In genomic region chr5:111514087-111514486, GRCh38 we compare ENCODE assay signal across 19 cellular contexts. TPM values are rescaled to one million over a fixed set of nuclear protein-coding genes. Genes with fewer than 3 reads are reported as not detected.
A peak's percentile ranks its signal among the peaks of the same experiment; 100 is the strongest.
DNase-seq lines count a peak whose midpoint lies in the region; ATAC-seq, FAIRE-seq and TF ChIP-seq lines count a peak whose summit lies in the region.
"Had no signal": no experiment of that assay in that cellular context is flagged by ENCODE, and none has a peak within 500 bp of the region (broad histone marks: within the 10 kb centered on the region; RNA-seq: fewer than 3 reads in every experiment).

No MANE protein-coding gene starts in this region.

- TF ChIP-seq CTCF in GM23338 (conservative IDR thresholded peaks at IDR 0.05; ENCODE audit: low read depth in 2 of 2), result no peak
- TF ChIP-seq CTCF in K562 (IDR thresholded peaks at IDR 0.05 in 2 of 3, conservative IDR thresholded peaks at IDR 0.05 in 1 of 3; ENCODE audit: insufficient read depth in 2 of 3, low read depth in 1 of 3, low read length in 3 of 3), result no peak
- no peak for TF ChIP-seq CTCF in natural killer cell (IDR thresholded peaks at IDR 0.05)
- no peak for TF ChIP-seq CTCF in gastroesophageal sphincter (IDR thresholded peaks at IDR 0.05)

- H3K9me2 ChIP-seq in GM23338 (ENCODE audit: insufficient read depth), result peaks cover 3% of the 10 kb centered on the region; the same call in 1 of the 2 replicates

- no peak for FAIRE-seq in K562 (lab: Jason Lieb, UNC)
- no peak for FAIRE-seq in GM12891 (lab: Jason Lieb, UNC)
- FAIRE-seq: endometrium had no signal

- peaks cover 0 to 15% (median 0%) of the 10 kb centered on the region in 11 experiments; a peak in 8 of 22 replicates for H4K20me1 ChIP-seq in BLaER1 treated with 17β-estradiol and CSF1 and Interleukin-3, amounts not matched to agents 10 nM and 100 nM
- H4K20me1 ChIP-seq in GM23338 (replicated peaks; ENCODE audit: insufficient read depth) (0 out of 2 replicates have a peak, but pooled peaks cover 5% of the 10 kb centered on the region), K562 (replicated peaks; ENCODE audit: control insufficient read depth, insufficient read depth, low read length) (0 out of 2 replicates have a peak, but pooled peaks cover 4% of the 10 kb centered on the region)

- H3F3A ChIP-seq in GM23338 (replicated peaks; ENCODE audit: low read depth), result no peaks in the 10 kb centered on the region

- H3K4me2 ChIP-seq in BLaER1 treated with 17β-estradiol and CSF1 and Interleukin-3, amounts not matched to agents 10 nM and 100 nM, result peak overlapping the region in 10 of 11 experiments; percentile 71 to 95 (median 86); a peak in 14 of 22 replicates
- H3K4me2 ChIP-seq in GM23338 (0 out of 2 replicates have a peak overlapping the region, but pooled peaks have one; percentile 36), K562 (ENCODE audit: insufficient read depth, low read length) (peak overlapping the region; percentile 91)

- no peaks in the 10 kb centered on the region for H3K36me3 ChIP-seq in BLaER1 treated with 17β-estradiol and CSF1 and Interleukin-3, amounts not matched to agents 10 nM and 100 nM
- H3K36me3 ChIP-seq in GM23338 (ENCODE audit: insufficient read depth), result no peaks in the 10 kb centered on the region
- H3K36me3 ChIP-seq in K562 (ENCODE audit: control insufficient read depth, insufficient read depth, low read length), result peaks cover 4% of the 10 kb centered on the region; the same call in 1 of the 3 replicates
- H3K36me3 ChIP-seq in gastroesophageal sphincter, result no peaks in the 10 kb centered on the region
- H3K36me3 ChIP-seq: heart left ventricle, Peyer's patch, sigmoid colon, uterus had no signal

- no peaks in the 10 kb centered on the region for H3K9me3 ChIP-seq in BLaER1 treated with 17β-estradiol and CSF1 and Interleukin-3, amounts not matched to agents 10 nM and 100 nM (replicated peaks in 1 of 11)
- H3K9me3 ChIP-seq in K562 (replicated peaks; ENCODE audit: control insufficient read depth, insufficient read depth, low read depth, low read length) (no peaks in the 10 kb centered on the region), gastroesophageal sphincter (no peaks in the 10 kb centered on the region)
- H3K9me3 ChIP-seq: heart left ventricle, Peyer's patch, sigmoid colon, uterus had no signal

- H3K79me2 ChIP-seq in GM23338 (replicated peaks; ENCODE audit: insufficient read depth) (peaks cover 29% of the 10 kb centered on the region), K562 (ENCODE audit: control insufficient read depth, insufficient read depth, low read length) (peaks cover 32% of the 10 kb centered on the region)

- H3K4me1 Mint-ChIP-seq in GM23338 (peaks cover 32% of the 10 kb centered on the region), natural killer cell (peaks cover 46 to 50% of the 10 kb centered on the region in 2 donors)
- H3K4me1 Mint-ChIP-seq in naive thymus-derived CD8-positive, alpha-beta T cell, result peaks cover 10 to 37% (median 29%) of the 10 kb centered on the region in 4 donors

- TF ChIP-seq RAD21 in K562 (CRISPR knock-in tag; conservative IDR thresholded peaks at IDR 0.05 in 1 of 2, IDR thresholded peaks at IDR 0.05 in 1 of 2), result no peak

- no peak for DNase-seq in GM23338 (ENCODE audit: low spot score)
- DNase-seq in K562 (ENCODE audit: extremely low read depth in 1 of 4, low spot score in 3 of 4), result no peak
- no peak for DNase-seq in natural killer cell
- DNase-seq in GM12891 (ENCODE audit: insufficient read length, low spot score), result no peak
- DNase-seq in naive thymus-derived CD8-positive, alpha-beta T cell, result no peak
- DNase-seq: activated effector memory CD4-positive, alpha-beta T cell treated with anti-CD3 and anti-CD28 coated beads, Interleukin-2, amount 50 U/mL, for 16 hours; GOT3; heart left ventricle; Karpas-422; left cardiac atrium; NCI-H524 treated with DMSO at 0.1 percent for 48 hours; Peyer's patch; sigmoid colon; stimulated activated naive B cell treated with anti-CD40 and anti-IgM and Interleukin-4, amounts not matched to agents 10 μg/mL and 1 μg/mL and 100 μg/mL, for 72 hours; T-helper 1 cell; uterus had no signal

- no peak overlapping the region for H3K27ac Mint-ChIP-seq in GM23338
- H3K27ac Mint-ChIP-seq in natural killer cell, result peak overlapping the region; percentile 25 to 97
- H3K27ac Mint-ChIP-seq in naive thymus-derived CD8-positive, alpha-beta T cell, result peak overlapping the region in 1 of 10 donors; percentile 8
- H3K27ac Mint-ChIP-seq: stimulated activated naive B cell treated with anti-CD40 and anti-IgM and Interleukin-4, amounts not matched to agents 10 μg/mL and 1 μg/mL and 100 μg/mL, for 72 hours had no signal

- 0 out of 3 replicates have a peak overlapping the region, but pooled peaks have one; percentile 1 for H3K4me3 Mint-ChIP-seq in GM23338
- H3K4me3 Mint-ChIP-seq in natural killer cell, result peak overlapping the region; percentile 72
- peak overlapping the region in 5 of 10 donors; percentile 2 to 46 (median 37) for H3K4me3 Mint-ChIP-seq in naive thymus-derived CD8-positive, alpha-beta T cell
- H3K4me3 Mint-ChIP-seq: stimulated activated naive B cell treated with anti-CD40 and anti-IgM and Interleukin-4, amounts not matched to agents 10 μg/mL and 1 μg/mL and 100 μg/mL, for 72 hours had no signal

- no TSS peak for BruUV-seq in K562 (replicated peaks; lab: Mats Ljungman, UMichigan)

- no peaks in the 10 kb centered on the region for H3K27me3 ChIP-seq in BLaER1 treated with 17β-estradiol and CSF1 and Interleukin-3, amounts not matched to agents 10 nM and 100 nM
- H3K27me3 ChIP-seq in GM23338 (ENCODE audit: insufficient read depth) (no peaks in the 10 kb centered on the region), K562 (ENCODE audit: control insufficient read depth in 2 of 2, insufficient read depth in 2 of 2, low read length in 2 of 2) (no peaks in the 10 kb centered on the region), gastroesophageal sphincter (no peaks in the 10 kb centered on the region)
- H3K27me3 ChIP-seq: heart left ventricle, Peyer's patch, sigmoid colon, uterus had no signal

- H3K9me1 ChIP-seq in K562 (ENCODE audit: control insufficient read depth, insufficient read depth, low read length), result no peaks in the 10 kb centered on the region

- CTCF ChIA-PET in K562 (lab: Yijun Ruan, JAX; ENCODE audit: low intra/inter-chr PET ratio), result no interaction called here

- 28% methylated on average over 3 of the region's 3 CpGs for WGBS in K562 (ENCODE audit: insufficient coverage, low coverage, missing lambda C conversion rate)
- 67 to 94% methylated on average over 3 of the region's 3 CpGs for WGBS in gastroesophageal sphincter (ENCODE audit: low coverage in 1 of 2), 2 donors

- POLR2A ChIA-PET in K562 (lab: Yijun Ruan, JAX), result interaction anchor here (0.9 kb wide), 1 partner anchor 10 kb away, joined by 3 read pairs; no protein-coding TSS in a partner anchor
- POLR2A ChIA-PET in naive thymus-derived CD8-positive, alpha-beta T cell (lab: Charles Lee), result no interaction called here

- H3K4me1 ChIP-seq in BLaER1 treated with 17β-estradiol and CSF1 and Interleukin-3, amounts not matched to agents 10 nM and 100 nM, result peaks cover 24 to 40% (median 35%) of the 10 kb centered on the region in 10 experiments
- peaks cover 31% of the 10 kb centered on the region for H3K4me1 ChIP-seq in GM23338 (ENCODE audit: insufficient read depth)
- peaks cover 5 to 19% of the 10 kb centered on the region in 2 experiments; a peak in 4 of 5 replicates for H3K4me1 ChIP-seq in K562 (replicated peaks in 1 of 2; ENCODE audit: control insufficient read depth in 2 of 2, insufficient read depth in 2 of 2, low read length in 2 of 2)
- peaks cover 0 to 32% (median 0%) of the 10 kb centered on the region in 3 donors for H3K4me1 ChIP-seq in gastroesophageal sphincter
- H3K4me1 ChIP-seq: Peyer's patch, uterus had no signal

- intact Hi-C loops in K562 (cut with micrococcal nuclease) (loop anchor here (5.0 kb wide), 1 partner anchor 1812 kb away; no protein-coding TSS in a partner anchor), natural killer cell (cut with micrococcal nuclease) (no loop called here)

- H3K9me3 Mint-ChIP-seq in GM23338, result no peaks in the 10 kb centered on the region
- H3K9me3 Mint-ChIP-seq in natural killer cell, result no peaks in the 10 kb centered on the region
- H3K9me3 Mint-ChIP-seq in naive thymus-derived CD8-positive, alpha-beta T cell, result no peaks in the 10 kb centered on the region
- H3K9me3 Mint-ChIP-seq: stimulated activated naive B cell treated with anti-CD40 and anti-IgM and Interleukin-4, amounts not matched to agents 10 μg/mL and 1 μg/mL and 100 μg/mL, for 72 hours had no signal

- peak overlapping the region in 1 of 11 experiments; percentile 90; a peak in 2 of 22 replicates for H3K27ac ChIP-seq in BLaER1 treated with 17β-estradiol and CSF1 and Interleukin-3, amounts not matched to agents 10 nM and 100 nM
- H3K27ac ChIP-seq in GM23338 (ENCODE audit: low read depth) (peak overlapping the region; percentile 90; the same call in 1 of the 2 replicates), K562 (ENCODE audit: extremely low read depth, low read depth, low read length) (peak overlapping the region; percentile 93), gastroesophageal sphincter (no peak overlapping the region)
- H3K27ac ChIP-seq: sigmoid colon, uterus had no signal

- in situ Hi-C loops in K562 (cut with MboI), result loop anchor here (25.0 kb wide), 1 partner anchor 752 kb away; no protein-coding TSS in a partner anchor

- no peak overlapping the region for H3K4me3 ChIP-seq in BLaER1 treated with 17β-estradiol and CSF1 and Interleukin-3, amounts not matched to agents 10 nM and 100 nM
- no peak overlapping the region for H3K4me3 ChIP-seq in GM23338
- H3K4me3 ChIP-seq in K562, result no peak overlapping the region
- H3K4me3 ChIP-seq in gastroesophageal sphincter, result no peak overlapping the region
- H3K4me3 ChIP-seq: uterus had no signal

- H3K36me3 Mint-ChIP-seq in GM23338 (ENCODE audit: low read depth) (no peaks in the 10 kb centered on the region), natural killer cell (no peaks in the 10 kb centered on the region)
- no peaks in the 10 kb centered on the region for H3K36me3 Mint-ChIP-seq in naive thymus-derived CD8-positive, alpha-beta T cell

- TF ChIP-seq EP300 in K562 (IDR thresholded peaks at IDR 0.05; ENCODE audit: low read length), result no peak
- TF ChIP-seq EP300 in gastroesophageal sphincter (IDR thresholded peaks at IDR 0.05), result no peak

- H3K27me3 Mint-ChIP-seq in GM23338 (ENCODE audit: insufficient read depth, low read depth, poor library complexity) (peaks cover 5% of the 10 kb centered on the region), natural killer cell (ENCODE audit: low read depth in 2 of 2) (no peaks in the 10 kb centered on the region)
- no peaks in the 10 kb centered on the region for H3K27me3 Mint-ChIP-seq in naive thymus-derived CD8-positive, alpha-beta T cell
- H3K27me3 Mint-ChIP-seq: stimulated activated naive B cell treated with anti-CD40 and anti-IgM and Interleukin-4, amounts not matched to agents 10 μg/mL and 1 μg/mL and 100 μg/mL, for 72 hours had no signal

- no peak for TF ChIP-seq POLR2A in K562 (conservative IDR thresholded peaks at IDR 0.05)
- TF ChIP-seq POLR2A in gastroesophageal sphincter (IDR thresholded peaks at IDR 0.05), result no peak
- no peak for TF ChIP-seq POLR2A in GM12891 (IDR thresholded peaks at IDR 0.05; ENCODE audit: low read depth, low read length)

- H3K9ac ChIP-seq in BLaER1 treated with 17β-estradiol and CSF1 and Interleukin-3, amounts not matched to agents 10 nM and 100 nM, result no peak overlapping the region
- peak overlapping the region in 1 of 2 experiments; percentile 85; a peak in 2 of 4 replicates for H3K9ac ChIP-seq in K562 (ENCODE audit: insufficient read depth in 1 of 2, low read depth in 2 of 2, low read length in 2 of 2)

- no peak for ATAC-seq in GM23338
- ATAC-seq in K562, result no peak
- ATAC-seq in natural killer cell, result no peak
- ATAC-seq in gastroesophageal sphincter, result no peak
- ATAC-seq in naive thymus-derived CD8-positive, alpha-beta T cell, result no peak
- ATAC-seq: heart left ventricle; left cardiac atrium; stimulated activated naive B cell treated with anti-CD40 and anti-IgM and Interleukin-4, amounts not matched to agents 10 μg/mL and 1 μg/mL and 100 μg/mL, for 72 hours had no signal

- H2AFZ ChIP-seq in GM23338 (peak overlapping the region; percentile 38; the same call in 1 of the 2 replicates), K562 (ENCODE audit: low read depth, low read length) (peak overlapping the region; percentile 90)

RNA-seq across cellular contexts. Expression of gene STARD4, which starts 1.8 kb away (rescaled TPM):
- 92.0 and 106 TPM in 2 replicates for total RNA-seq in GM23338 (2014; rRNA removed; shearing (Covaris generic))
- polyA plus RNA-seq in GM23338 (2016; fragmentation: Nextera tagmentation; extraction: Ambion mirVana), result 21.6 and 25.0 TPM in 2 replicates
- 59.7 and 137 TPM in 2 replicates for total RNA-seq in K562 (2011; cell fraction: chromatin; rRNA removed; ENCODE audit: low replicate concordance)
- total RNA-seq in K562 (2011; cell fraction: nucleolus; rRNA removed), result 35.4 and 44.6 TPM in 2 replicates
- 95.2 and 164 TPM in 2 replicates for total RNA-seq in K562 (2011; cell fraction: nucleoplasm; rRNA removed)
- total RNA-seq in K562 (2014; rRNA removed), result 28.8 and 30.7 TPM in 2 replicates
- total RNA-seq in K562 (2014; rRNA removed; fragmentation: Illumina TruSeq; extraction: Trizol), result 53.3 and 67.6 TPM in 2 replicates
- 31.6 and 39.5 TPM in 2 replicates for total RNA-seq in K562 (2015; rRNA removed; fragmentation: Illumina TruSeq; extraction: Trizol)
- total RNA-seq in K562 (2021), result 34.1 and 41.6 TPM in 2 replicates
- 79.0 and 88.0 TPM in 2 replicates for polyA plus RNA-seq in K562 (2011; rRNA removed)
- polyA plus RNA-seq in K562 (2011; cell fraction: cytosol; rRNA removed), result 17.0 and 52.8 TPM in 2 replicates
- 102 and 118 TPM in 2 replicates for polyA plus RNA-seq in K562 (2011; cell fraction: nucleus; rRNA removed)
- polyA plus RNA-seq in K562 (2012), result 30.2 and 41.5 TPM in 2 replicates
- polyA plus RNA-seq in K562 (2014; fragmentation: Illumina TruSeq; extraction: Trizol), result 34.0 and 36.1 TPM in 2 replicates
- polyA plus RNA-seq in K562 (2014; fragmentation: Nextera tagmentation; extraction: Ambion mirVana), result 10 to 100 TPM; 28.4 to 33.3 TPM
- 33.7 and 35.9 TPM in 2 replicates for polyA plus RNA-seq in K562 (2014; rRNA removed)
- polyA minus RNA-seq in K562 (2011; rRNA and poly(A)+ RNA removed), result 88.2 and 104 TPM in 2 replicates
- 33.3 and 43.1 TPM in 2 replicates for polyA minus RNA-seq in K562 (2011; cell fraction: cytosol; rRNA and poly(A)+ RNA removed)
- 48.9 and 89.9 TPM in 2 replicates for polyA minus RNA-seq in K562 (2011; cell fraction: nucleus; rRNA and poly(A)+ RNA removed)
- 10 to 100 TPM; 53.3 to 90.2 (median 53.6) TPM for total RNA-seq in natural killer cell
- total RNA-seq in gastroesophageal sphincter, result 10 to 100 TPM in 2 of 4 donors, 1 to 10 TPM in 2; 6.0 to 19.3 (median 10.2) TPM
- polyA plus RNA-seq in GM12891 (2012; ENCODE audit: low read depth, missing spikeins), result 38.4 TPM
- 10 to 100 TPM; 10.9 to 11.9 TPM for total RNA-seq in naive thymus-derived CD8-positive, alpha-beta T cell
- polyA plus RNA-seq in naive thymus-derived CD8-positive, alpha-beta T cell, result 1 to 10 TPM; 4.6 to 6.1 (median 5.0) TPM

Comparison
In these comparisons a context has a peak if more than half of its experiments do, and no peak if none do; other contexts are left out.
1. H3K27ac ChIP-seq: peak in GM23338 (single experiment) and K562 (single experiment); none in gastroesophageal sphincter (0 of 4).
2. H3K4me2 ChIP-seq: peak in every context shown above with its lines; median percentile 91 in K562; 86 in BLaER1 treated with 17β-estradiol and CSF1 and Interleukin-3, amounts not matched to agents 10 nM and 100 nM; 36 in GM23338.